9 cellular contexts compared by ENCODE assay signal in the genomic region with DNA sequence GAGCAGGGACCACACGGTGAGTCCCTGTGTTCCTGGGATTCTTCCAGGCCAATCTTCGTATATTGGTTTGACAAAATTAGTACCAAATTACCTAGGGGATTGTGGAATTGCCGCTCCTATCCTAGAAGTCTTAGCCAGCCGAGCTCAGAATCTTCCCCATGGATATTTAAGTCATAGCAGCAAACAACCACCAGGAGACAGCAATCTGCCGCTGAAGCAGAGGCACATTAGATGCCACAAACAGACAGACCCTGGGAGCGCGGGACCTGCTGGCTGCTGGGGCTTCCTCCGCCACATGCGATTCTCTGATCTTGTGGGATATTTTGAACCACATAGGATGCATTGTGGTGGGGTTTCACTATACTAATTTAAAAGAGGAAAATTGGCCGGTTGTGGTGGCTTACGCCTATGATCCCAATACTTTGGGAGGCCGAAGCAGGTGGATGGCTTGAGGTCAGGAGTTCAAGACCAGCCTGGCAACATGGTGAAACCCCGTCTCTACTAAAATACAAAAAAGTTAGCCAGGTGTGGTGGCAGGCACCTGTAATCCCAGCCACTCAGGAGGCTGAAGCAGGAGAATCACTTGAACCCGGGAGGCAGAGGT. TPM values are rescaled to one million over a fixed set of nuclear protein-coding genes. Genes with fewer than 3 reads are reported as not detected.
DNase-seq lines count a peak whose midpoint lies in the region; ATAC-seq and TF ChIP-seq lines count a peak whose summit lies in the region.
"Had no signal": no experiment of that assay in that cellular context is flagged by ENCODE, and none has a peak within 500 bp of the region (broad histone marks: within the 10 kb centered on the region; RNA-seq: fewer than 3 reads in every experiment).

No MANE protein-coding gene starts in this region.

- DNase-seq in NCI-H524 (lab: John Stamatoyannopoulos, UW): peak; percentile 27 to 50
- DNase-seq in NCI-H524 treated with DMSO at 0.1 percent for 48 hours (lab: John Stamatoyannopoulos, UW): no peak
- peak; percentile 29 for DNase-seq in MV-4-11 (lab: John Stamatoyannopoulos, UW)
- peak; percentile 49 for DNase-seq in cerebellar cortex (ENCODE audit: low spot score)
- no peak for DNase-seq in neural crest cell (ENCODE audit: low read depth, low spot score)
- no peak for DNase-seq in effector memory CD4-positive, alpha-beta T cell
- no peak for DNase-seq in effector memory CD8-positive, alpha-beta T cell
- no peak for DNase-seq in NCI-H128 (lab: John Stamatoyannopoulos, UW; ENCODE audit: unreplicated experiment)

- H3K9me3 Mint-ChIP-seq in neural crest cell: peaks cover 2% of the 10 kb centered on the region
- no peaks in the 10 kb centered on the region for H3K9me3 Mint-ChIP-seq in effector memory CD8-positive, alpha-beta T cell

- H3K4me1 Mint-ChIP-seq in neural crest cell: no peaks in the 10 kb centered on the region
- H3K4me1 Mint-ChIP-seq in effector memory CD8-positive, alpha-beta T cell (ENCODE audit: low read depth in 2 of 2): no peaks in the 10 kb centered on the region

- no peak overlapping the region for H3K4me3 Mint-ChIP-seq in neural crest cell
- H3K4me3 Mint-ChIP-seq in effector memory CD8-positive, alpha-beta T cell: no peak overlapping the region

- peaks cover 39% of the 10 kb centered on the region for H3K27me3 Mint-ChIP-seq in neural crest cell (ENCODE audit: low read depth)
- peaks cover 12 to 22% of the 10 kb centered on the region in 2 donors for H3K27me3 Mint-ChIP-seq in effector memory CD8-positive, alpha-beta T cell

- no peaks in the 10 kb centered on the region for H3K27me3 ChIP-seq in effector memory CD4-positive, alpha-beta T cell (replicated peaks; ENCODE audit: control insufficient read depth, insufficient read depth, low read length, poor library complexity, severe bottlenecking)
- H3K27me3 ChIP-seq: BLaER1 treated with 17β-estradiol and CSF1 and Interleukin-3, amounts not matched to agents 10 nM and 100 nM had no signal

- H3K27ac ChIP-seq in effector memory CD4-positive, alpha-beta T cell (ENCODE audit: insufficient read depth, low read length, poor library complexity, severe bottlenecking): no peak overlapping the region
- H3K27ac ChIP-seq: BLaER1 treated with 17β-estradiol and CSF1 and Interleukin-3, amounts not matched to agents 10 nM and 100 nM had no signal

- no peaks in the 10 kb centered on the region for H3K9me3 ChIP-seq in effector memory CD4-positive, alpha-beta T cell (ENCODE audit: control insufficient read depth, low read length)

- ATAC-seq in effector memory CD8-positive, alpha-beta T cell (replicated peaks): no peak

- peak; percentile 61 for TF ChIP-seq CTCF in neural crest cell (conservative IDR thresholded peaks at IDR 0.05)

- H3K36me3 ChIP-seq in effector memory CD4-positive, alpha-beta T cell (ENCODE audit: control insufficient read depth, insufficient read depth, low read length): no peaks in the 10 kb centered on the region
- H3K36me3 ChIP-seq: BLaER1 treated with 17β-estradiol and CSF1 and Interleukin-3, amounts not matched to agents 10 nM and 100 nM had no signal

- H3K36me3 Mint-ChIP-seq in neural crest cell (ENCODE audit: low read depth): no peaks in the 10 kb centered on the region
- no peaks in the 10 kb centered on the region for H3K36me3 Mint-ChIP-seq in effector memory CD8-positive, alpha-beta T cell (ENCODE audit: insufficient read depth)

- no peak overlapping the region for H3K27ac Mint-ChIP-seq in neural crest cell (ENCODE audit: unreplicated experiment)
- no peak overlapping the region for H3K27ac Mint-ChIP-seq in effector memory CD8-positive, alpha-beta T cell

- H3K4me3 ChIP-seq in effector memory CD4-positive, alpha-beta T cell (ENCODE audit: insufficient read depth, low read depth, low read length, poor library complexity, severe bottlenecking): no peak overlapping the region
- H3K4me3 ChIP-seq: BLaER1 treated with 17β-estradiol and CSF1 and Interleukin-3, amounts not matched to agents 10 nM and 100 nM had no signal

- H3K4me1 ChIP-seq in effector memory CD4-positive, alpha-beta T cell (ENCODE audit: control insufficient read depth, insufficient read depth, low read length, poor library complexity, severe bottlenecking): no peaks in the 10 kb centered on the region

RNA-seq across cellular contexts. Expression of gene ZBTB43, which starts 31.7 kb away (rescaled TPM):
- 14.5 and 23.0 TPM in 2 replicates for total RNA-seq in neural crest cell

Comparison
In these comparisons a context has a peak if more than half of its experiments do, and no peak if none do; other contexts are left out.
1. DNase-seq: peak in NCI-H524 (2 of 2), MV-4-11 (single experiment) and cerebellar cortex (single experiment); none in NCI-H524 treated with DMSO at 0.1 percent for 48 hours (single experiment), neural crest cell (single experiment), effector memory CD4-positive, alpha-beta T cell (0 of 3), effector memory CD8-positive, alpha-beta T cell (0 of 3) and NCI-H128 (single experiment).